ENCODE assay signal across 22 cellular contexts in genomic region chr7:18399624-18400235, GRCh38.
A peak's percentile ranks its signal among the peaks of the same experiment; 100 is the strongest.
DNase-seq lines count a peak whose midpoint lies in the region; ATAC-seq, FAIRE-seq and TF ChIP-seq lines count a peak whose summit lies in the region.
"Had no signal": no experiment of that assay in that cellular context is flagged by ENCODE, and none has a peak within 500 bp of the region (broad histone marks: within the 10 kb centered on the region; RNA-seq: fewer than 3 reads in every experiment).

No MANE protein-coding gene starts in this region.

- no peak overlapping the region for H3K4me3 ChIP-seq in BLaER1 treated with 17β-estradiol and CSF1 and Interleukin-3, amounts not matched to agents 10 nM and 100 nM
- H3K4me3 ChIP-seq in IMR-90 (ENCODE audit: insufficient read depth, low read depth, low read length) (no peak overlapping the region), H1 (ENCODE audit: extremely low read depth in 1 of 4, insufficient read depth in 2 of 4, low read depth in 3 of 4, low read length in 4 of 4) (no peak overlapping the region), neuronal stem cell (ENCODE audit: low read length in 2 of 2) (no peak overlapping the region), A673 (ENCODE audit: low read depth, low read length, poor library complexity, severe bottlenecking) (no peak overlapping the region)
- H3K4me3 ChIP-seq: cardiac muscle cell, dorsolateral prefrontal cortex, MG63, thoracic aorta had no signal

- H3K4ac ChIP-seq in IMR-90 (ENCODE audit: low read depth, low read length) (peak overlapping the region; percentile 31), H1 (replicated peaks; ENCODE audit: insufficient read length, low read depth, low read length) (no peak overlapping the region), neuronal stem cell (ENCODE audit: low read length) (no peak overlapping the region)

- H3K14ac ChIP-seq in IMR-90 (replicated peaks; ENCODE audit: low read depth, low read length) (peak overlapping the region; percentile 55; the same call in 1 of the 2 replicates), H1 (ENCODE audit: insufficient read length) (no peak overlapping the region), neuronal stem cell (ENCODE audit: low read length) (no peak overlapping the region)

- BruUV-seq in IMR-90 (replicated peaks; lab: Mats Ljungman, UMichigan) (no TSS peak), A673 (replicated peaks; lab: Mats Ljungman, UMichigan) (no TSS peak)

- H3K9me3 ChIP-seq in BLaER1 treated with 17β-estradiol and CSF1 and Interleukin-3, amounts not matched to agents 10 nM and 100 nM (replicated peaks in 1 of 11): no peaks in the 10 kb centered on the region
- H3K9me3 ChIP-seq in IMR-90 (ENCODE audit: control insufficient read depth, insufficient read depth, low read length): no peaks in the 10 kb centered on the region
- H3K9me3 ChIP-seq in H1 (ENCODE audit: insufficient read depth in 2 of 2, low read depth in 1 of 2, low read length in 1 of 2): no peaks in the 10 kb centered on the region
- H3K9me3 ChIP-seq in neuronal stem cell (replicated peaks in 1 of 2; ENCODE audit: control insufficient read depth in 2 of 2, insufficient read depth in 1 of 2, low read depth in 1 of 2, low read length in 2 of 2): no peaks in the 10 kb centered on the region
- no peaks in the 10 kb centered on the region for H3K9me3 ChIP-seq in A673 (ENCODE audit: low read depth, low read length, poor library complexity, severe bottlenecking)
- H3K9me3 ChIP-seq: Caco-2, MG63, thoracic aorta had no signal

- WGBS in IMR-90 (ENCODE audit: extremely low coverage in 2 of 2, insufficient read length in 1 of 2), 2 experiments: no CpG with 5 or more reads among the region's 2 CpGs
- WGBS in H1 (ENCODE audit: extremely low coverage in 1 of 2, insufficient coverage in 1 of 2, insufficient read length in 1 of 2, insufficient replicate concordance in 2 of 2, low coverage in 1 of 2, low lambda C conversion rate in 2 of 2, missing lambda C conversion rate in 1 of 2), 2 experiments: 73% methylated on average over 2 of the region's 2 CpGs; no CpG with 5 or more reads in 1 of the 2 experiments
- no CpG with 5 or more reads among the region's 2 CpGs for WGBS in neuronal stem cell (ENCODE audit: extremely low coverage in 2 of 2, insufficient read length in 2 of 2, insufficient replicate concordance in 1 of 2), 2 donors

- no peaks in the 10 kb centered on the region for H3K27me3 ChIP-seq in BLaER1 treated with 17β-estradiol and CSF1 and Interleukin-3, amounts not matched to agents 10 nM and 100 nM
- H3K27me3 ChIP-seq in IMR-90 (ENCODE audit: control insufficient read depth, insufficient read depth, low read length) (no peaks in the 10 kb centered on the region), H1 (replicated peaks in 1 of 4; ENCODE audit: control insufficient read depth in 3 of 4, extremely low read depth in 1 of 4, insufficient read depth in 3 of 4, low read length in 3 of 4) (no peaks in the 10 kb centered on the region), neuronal stem cell (ENCODE audit: control insufficient read depth in 3 of 3, insufficient read depth in 3 of 3, low read depth in 1 of 3, low read length in 3 of 3) (no peaks in the 10 kb centered on the region), A673 (replicated peaks; ENCODE audit: insufficient read depth, low read depth, low read length, poor library complexity) (no peaks in the 10 kb centered on the region)
- H3K27me3 ChIP-seq: cardiac muscle cell, dorsolateral prefrontal cortex, MG63 had no signal

- H3K23me2 ChIP-seq in H1 (ENCODE audit: low read depth, low read length): no peaks in the 10 kb centered on the region; the same call in 1 of the 2 replicates

- peaks cover 16% of the 10 kb centered on the region for H3K9me1 ChIP-seq in IMR-90 (ENCODE audit: insufficient read depth, low read length)

- H3K23ac ChIP-seq in IMR-90 (ENCODE audit: low read depth, low read length) (peak overlapping the region; percentile 39; the same call in 1 of the 2 replicates), H1 (ENCODE audit: insufficient read length) (no peak overlapping the region), neuronal stem cell (ENCODE audit: low read depth, low read length, poor library complexity) (no peak overlapping the region)

- TF ChIP-seq EP300 in H1 (IDR thresholded peaks at IDR 0.05; ENCODE audit: borderline replicate concordance in 1 of 2, low read depth in 2 of 2, low read length in 2 of 2): no peak

- H3K36me3 ChIP-seq in BLaER1 treated with 17β-estradiol and CSF1 and Interleukin-3, amounts not matched to agents 10 nM and 100 nM: no peaks in the 10 kb centered on the region
- H3K36me3 ChIP-seq in IMR-90 (ENCODE audit: control insufficient read depth, insufficient read depth, low read length) (no peaks in the 10 kb centered on the region), H1 (ENCODE audit: control insufficient read depth in 2 of 4, insufficient read depth in 4 of 4, low read length in 3 of 4) (no peaks in the 10 kb centered on the region), neuronal stem cell (replicated peaks in 1 of 2; ENCODE audit: control insufficient read depth in 2 of 2, insufficient read depth in 2 of 2, low read length in 2 of 2) (no peaks in the 10 kb centered on the region), A673 (ENCODE audit: insufficient read depth, low read length, poor library complexity, severe bottlenecking) (no peaks in the 10 kb centered on the region)
- H3K36me3 ChIP-seq: cardiac muscle cell, MG63, thoracic aorta had no signal

- intact Hi-C loops in IMR-90 (cut with micrococcal nuclease) (loop anchor here (10.0 kb wide), 1 partner anchor 1025 kb away; no protein-coding TSS in a partner anchor), A673 (cut with micrococcal nuclease; ENCODE audit: unreplicated experiment) (no loop called here)

- dilution Hi-C loops in IMR-90 (cut with HindIII; ENCODE audit: low sequenced_read_pairs, unreplicated experiment): no loop called here

- FAIRE-seq in H1 (lab: Jason Lieb, UNC): peak; percentile 42
- FAIRE-seq in HTR-8/SVneo (lab: Jason Lieb, UNC): no peak
- FAIRE-seq: frontal cortex had no signal

- H3K4me1 ChIP-seq in BLaER1 treated with 17β-estradiol and CSF1 and Interleukin-3, amounts not matched to agents 10 nM and 100 nM: peaks cover under 1 to 36% (median 18%) of the 10 kb centered on the region in 10 experiments; a peak in 18 of 20 replicates
- peaks cover 13% of the 10 kb centered on the region for H3K4me1 ChIP-seq in IMR-90 (ENCODE audit: control insufficient read depth, insufficient read depth, low read length)
- peaks cover 0 to 33% (median 12%) of the 10 kb centered on the region in 4 experiments; a peak in 5 of 7 replicates for H3K4me1 ChIP-seq in H1 (replicated peaks in 1 of 4; ENCODE audit: control insufficient read depth in 3 of 4, insufficient read depth in 4 of 4, low read length in 3 of 4)
- peaks cover 5 to 6% of the 10 kb centered on the region in 2 donors for H3K4me1 ChIP-seq in neuronal stem cell (ENCODE audit: control insufficient read depth in 2 of 2, insufficient read depth in 1 of 2, low read depth in 1 of 2, low read length in 2 of 2)
- no peaks in the 10 kb centered on the region for H3K4me1 ChIP-seq in A673 (ENCODE audit: insufficient read depth, low read length, poor library complexity, severe bottlenecking)
- H3K4me1 ChIP-seq: Caco-2 had no signal

- DNase-seq in IMR-90 (peak; percentile 13), H1 (ENCODE audit: low read depth in 1 of 2, low spot score in 2 of 2) (no peak), neuronal stem cell (ENCODE audit: low spot score) (no peak), A673 (ENCODE audit: low spot score) (no peak), HTR-8/SVneo (ENCODE audit: insufficient read length, low spot score) (no peak)
- DNase-seq in stimulated activated naive CD8-positive, alpha-beta T cell treated with anti-CD3 and anti-CD28 coated beads, Interleukin-15, Interleukin-2, amounts not matched to agents 100 U/mL and 50 U/mL, for 24 hours: no peak
- DNase-seq: activated B cell treated with CpG ODN at 0.5 μM for 24 hours; activated CD4-positive, alpha-beta T cell treated with anti-CD3 and anti-CD28 coated beads, Interleukin-2, amount 50 U/mL, for 48 hours; activated T-cell treated with anti-CD3 and anti-CD28 coated beads for 4 hours; Caco-2; dorsolateral prefrontal cortex; left cardiac atrium; MG63; NCI-H1436 treated with DMSO at 0.1 percent for 48 hours; NCI-H2227 treated with DMSO at 0.1 percent for 48 hours had no signal

- TF ChIP-seq CTCF in IMR-90 (conservative IDR thresholded peaks at IDR 0.05; ENCODE audit: low read depth, low read length): no peak
- no peak for TF ChIP-seq CTCF in H1 (IDR thresholded peaks at IDR 0.05; ENCODE audit: control extremely low read depth in 1 of 3, insufficient read depth in 1 of 3, low read depth in 1 of 3, low read length in 3 of 3)
- no peak for TF ChIP-seq CTCF in A673 (conservative IDR thresholded peaks at IDR 0.05; ENCODE audit: low read depth, low read length)

- H2AK5ac ChIP-seq in IMR-90 (ENCODE audit: low read depth, low read length) (peak overlapping the region; percentile 90; the same call in 1 of the 2 replicates), H1 (ENCODE audit: low read depth, low read length) (no peak overlapping the region), neuronal stem cell (ENCODE audit: low read depth, low read length) (no peak overlapping the region)

- CTCF ChIA-PET in IMR-90 (lab: Yijun Ruan, JAX): interaction anchor here (0.5 kb wide), 2 partner anchors 16 to 367 kb away, joined by 3 read pairs; no protein-coding TSS in a partner anchor
- CTCF ChIA-PET in H1 (lab: Charles Lee; ENCODE audit: partially characterized antibody): interaction anchor here (1.0 to 1.6 kb wide), 4 partner anchors 13 to 43 kb away, joined by 3 to 7 read pairs (median 4); no protein-coding TSS in a partner anchor
- CTCF ChIA-PET in A673 (lab: Charles Lee): no interaction called here

- ATAC-seq in IMR-90 (ENCODE audit: low read depth) (0 out of 2 replicates have a peak, but pooled peaks have one; percentile 30), HG03025 (IDR thresholded peaks at IDR 0.05; ENCODE audit: low FRiP score, unreplicated experiment) (no peak)
- ATAC-seq in stimulated activated naive CD8-positive, alpha-beta T cell treated with anti-CD3 and anti-CD28 coated beads, Interleukin-15, Interleukin-2, amounts not matched to agents 100 U/mL and 50 U/mL, for 24 hours: no peak
- ATAC-seq: left cardiac atrium; natural killer cell treated with Interleukin-12 subunit alpha and Interleukin-12 subunit beta and Interleukin-15 and Interleukin-18, amount 100 ng/mL, for 72 hours; stimulated activated effector memory CD8-positive, alpha-beta T cell treated with anti-CD3 and anti-CD28 coated beads, Interleukin-12 subunit alpha, Interleukin-12 subunit beta, amount 100 ng/mL, for 72 hours had no signal

- H4K20me1 ChIP-seq in BLaER1 treated with 17β-estradiol and CSF1 and Interleukin-3, amounts not matched to agents 10 nM and 100 nM: no peaks in the 10 kb centered on the region
- H4K20me1 ChIP-seq in IMR-90 (ENCODE audit: insufficient read depth, low read length) (no peaks in the 10 kb centered on the region), H1 (replicated peaks in 1 of 2; ENCODE audit: control insufficient read depth in 1 of 2, insufficient read depth in 2 of 2, low read length in 2 of 2) (no peaks in the 10 kb centered on the region)

- H4K91ac ChIP-seq in IMR-90 (ENCODE audit: insufficient read depth, low read depth, low read length) (no peak overlapping the region), H1 (replicated peaks; ENCODE audit: insufficient read length, low read length) (no peak overlapping the region), neuronal stem cell (ENCODE audit: low read depth, low read length, poor library complexity) (no peak overlapping the region)

- H3K9ac ChIP-seq in BLaER1 treated with 17β-estradiol and CSF1 and Interleukin-3, amounts not matched to agents 10 nM and 100 nM: no peak overlapping the region
- no peak overlapping the region for H3K9ac ChIP-seq in IMR-90 (ENCODE audit: low read depth, low read length)
- H3K9ac ChIP-seq in H1 (replicated peaks in 1 of 4; ENCODE audit: extremely low read depth in 1 of 4, low read depth in 3 of 4, low read length in 3 of 4): no peak overlapping the region
- H3K9ac ChIP-seq in neuronal stem cell (ENCODE audit: low read depth, low read length, poor library complexity): no peak overlapping the region

- H2BK20ac ChIP-seq in IMR-90 (ENCODE audit: low read depth, low read length) (peak overlapping the region; percentile 78; the same call in 1 of the 2 replicates), H1 (ENCODE audit: low read length) (no peak overlapping the region)

- no peak overlapping the region for H2BK5ac ChIP-seq in IMR-90 (ENCODE audit: low read depth, low read length, poor library complexity, severe bottlenecking)
- H2BK5ac ChIP-seq in H1 (ENCODE audit: low read depth, low read length): no peak overlapping the region
- H2BK5ac ChIP-seq in neuronal stem cell (ENCODE audit: low read length): no peak overlapping the region

- H3K79me1 ChIP-seq in IMR-90 (ENCODE audit: low read depth in 1 of 2, low read length in 2 of 2) (no peaks in the 10 kb centered on the region), H1 (ENCODE audit: low read depth, low read length) (no peaks in the 10 kb centered on the region), neuronal stem cell (ENCODE audit: low read depth, low read length) (no peaks in the 10 kb centered on the region)

- no peak for TF ChIP-seq POLR2A in IMR-90 (IDR thresholded peaks at IDR 0.05; ENCODE audit: low read depth, low read length)
- TF ChIP-seq POLR2A in H1 (IDR thresholded peaks at IDR 0.05; ENCODE audit: control extremely low read depth in 1 of 2, low read depth in 2 of 2, low read length in 2 of 2): no peak

- no peak overlapping the region; a peak in 1 of 4 replicates for H4K8ac ChIP-seq in IMR-90 (ENCODE audit: low read depth in 2 of 2, low read length in 2 of 2)
- no peak overlapping the region for H4K8ac ChIP-seq in H1 (ENCODE audit: extremely low read depth, insufficient read depth, low read length)
- no peak overlapping the region for H4K8ac ChIP-seq in neuronal stem cell (ENCODE audit: low read depth, low read length)

- H3K79me2 ChIP-seq in H1 (ENCODE audit: control insufficient read depth in 1 of 2, insufficient read depth in 2 of 2, low read length in 2 of 2): no peaks in the 10 kb centered on the region

- POLR2A ChIA-PET in IMR-90 (lab: Charles Lee; ENCODE audit: unreplicated experiment): no interaction called here
- POLR2A ChIA-PET in H1 (lab: Charles Lee; ENCODE audit: partially characterized antibody): interaction anchor here (1.2 kb wide), 1 partner anchor 96 kb away, joined by 4 read pairs; the partner anchor contains the start of gene HDAC9
- POLR2A ChIA-PET in A673 (lab: Charles Lee; ENCODE audit: low non-redundant PET): no interaction called here

- H3K4me2 ChIP-seq in BLaER1 treated with 17β-estradiol and CSF1 and Interleukin-3, amounts not matched to agents 10 nM and 100 nM: peak overlapping the region in 6 of 11 experiments; percentile 4 to 84 (median 15); a peak in 6 of 22 replicates
- H3K4me2 ChIP-seq in IMR-90 (ENCODE audit: low read depth, low read length) (no peak overlapping the region), H1 (ENCODE audit: insufficient read depth in 1 of 2, low read depth in 2 of 2, low read length in 2 of 2) (peak overlapping the region; percentile 37 to 38; a peak in 3 of 4 replicates), neuronal stem cell (ENCODE audit: insufficient read depth, low read length, poor library complexity, severe bottlenecking) (no peak overlapping the region)

- H3K27ac ChIP-seq in BLaER1 treated with 17β-estradiol and CSF1 and Interleukin-3, amounts not matched to agents 10 nM and 100 nM: no peak overlapping the region
- H3K27ac ChIP-seq in IMR-90 (ENCODE audit: insufficient read depth, low read length) (no peak overlapping the region), H1 (ENCODE audit: low read depth, low read length) (no peak overlapping the region), neuronal stem cell (replicated peaks; ENCODE audit: low read length) (no peak overlapping the region), A673 (ENCODE audit: low read depth, low read length, poor library complexity, severe bottlenecking) (no peak overlapping the region)
- H3K27ac ChIP-seq: cardiac muscle cell, thoracic aorta had no signal

- peak overlapping the region; percentile 30; the same call in 1 of the 2 replicates for H2BK12ac ChIP-seq in H1 (ENCODE audit: low read depth, low read length)
- H2BK12ac ChIP-seq in neuronal stem cell (ENCODE audit: low read length): no peak overlapping the region

- peak overlapping the region; percentile 67 for H2AFZ ChIP-seq in IMR-90 (replicated peaks; ENCODE audit: low read length, poor library complexity)
- H2AFZ ChIP-seq in H1 (ENCODE audit: low read length): peak overlapping the region; percentile 43; the same call in 1 of the 2 replicates
- peak overlapping the region; percentile 58 for H2AFZ ChIP-seq in neuronal stem cell (ENCODE audit: low read length)

- no peak overlapping the region for H4K5ac ChIP-seq in IMR-90 (ENCODE audit: low read depth, low read length)
- no peak overlapping the region for H4K5ac ChIP-seq in H1 (ENCODE audit: insufficient read length, low read depth, low read length)

- H2BK120ac ChIP-seq in IMR-90 (ENCODE audit: low read depth, low read length) (peak overlapping the region; percentile 42; the same call in 1 of the 2 replicates), H1 (replicated peaks; ENCODE audit: low read depth, low read length) (no peak overlapping the region), neuronal stem cell (ENCODE audit: low read depth, low read length) (no peak overlapping the region)

- peak overlapping the region; percentile 20 for H2AK9ac ChIP-seq in IMR-90 (replicated peaks; ENCODE audit: low read depth, low read length, poor library complexity)

- in situ Hi-C loops in IMR-90 (cut with MboI; ENCODE audit: low sequenced_read_pairs): no loop called here

- no peak for TF ChIP-seq RAD21 in IMR-90 (IDR thresholded peaks at IDR 0.05; ENCODE audit: low read length)
- no peak for TF ChIP-seq RAD21 in H1 (IDR thresholded peaks at IDR 0.05 in 1 of 2, conservative IDR thresholded peaks at IDR 0.05 in 1 of 2; ENCODE audit: low read depth in 2 of 2, low read length in 2 of 2)

- H2BK15ac ChIP-seq in IMR-90 (ENCODE audit: low read depth, low read length) (peak overlapping the region; percentile 20; the same call in 2 of the 3 replicates), H1 (ENCODE audit: low read length) (no peak overlapping the region), neuronal stem cell (ENCODE audit: low read length) (no peak overlapping the region)

- H3K18ac ChIP-seq in IMR-90 (ENCODE audit: low read depth, low read length) (peak overlapping the region; percentile 44; the same call in 1 of the 2 replicates), H1 (ENCODE audit: extremely low read depth, low read length) (no peak overlapping the region), neuronal stem cell (ENCODE audit: low read length) (no peak overlapping the region)

- H3K56ac ChIP-seq in IMR-90 (ENCODE audit: extremely low read depth, insufficient read depth, low read length) (no peak overlapping the region), H1 (replicated peaks; ENCODE audit: insufficient read length, low read depth, low read length) (no peak overlapping the region)

Comparison
In these comparisons a context has a peak if more than half of its experiments do, and no peak if none do; other contexts are left out.
1. H3K4me2 ChIP-seq: peak in BLaER1 treated with 17β-estradiol and CSF1 and Interleukin-3, amounts not matched to agents 10 nM and 100 nM (6 of 11) and H1 (2 of 2); none in IMR-90 (single experiment) and neuronal stem cell (single experiment).
2. Peak in every context shown above with its lines, with median percentiles within 50 percentile points of each other: H2AFZ ChIP-seq.